Comparison of ENCODE assay signal across 20 cellular contexts in genomic region chr15:25971053-25971452, GRCh38.
"Had no signal": no experiment of that assay in that cellular context is flagged by ENCODE, and none has a peak within 500 bp of the region (broad histone marks: within the 10 kb centered on the region; RNA-seq: fewer than 3 reads in every experiment).

No MANE protein-coding gene starts in this region.

- H3K9me3 ChIP-seq: esophagus squamous epithelium, psoas muscle, vagina had no signal

- H3K36me3 Mint-ChIP-seq: activated naive CD8-positive, alpha-beta T cell treated with anti-CD3 and anti-CD28 coated beads, Interleukin-2, amount 10 ng/mL, durations not matched to agents 7 days and 5 days; naive thymus-derived CD8-positive, alpha-beta T cell had no signal

- H3K4me3 Mint-ChIP-seq: activated CD4-positive, alpha-beta T cell treated with anti-CD3 and anti-CD28 coated beads for 36 hours; activated CD8-positive, alpha-beta T cell treated with anti-CD3 and anti-CD28 coated beads for 36 hours; activated naive CD8-positive, alpha-beta T cell treated with anti-CD3 and anti-CD28 coated beads, Interleukin-2, amount 10 ng/mL, durations not matched to agents 7 days and 5 days; activated T-cell treated with anti-CD3 and anti-CD28 coated beads, Interleukin-2, amount 50 U/mL, for 72 hours; naive thymus-derived CD8-positive, alpha-beta T cell had no signal

- ATAC-seq: activated CD4-positive, alpha-beta T cell treated with anti-CD3 and anti-CD28 coated beads for 36 hours; activated CD8-positive, alpha-beta T cell treated with anti-CD3 and anti-CD28 coated beads for 36 hours; activated T-cell treated with anti-CD3 and anti-CD28 coated beads, Interleukin-2, amount 50 U/mL, for 72 hours; foreskin keratinocyte; left colon; naive thymus-derived CD8-positive, alpha-beta T cell; sciatic nerve had no signal

- H3K36me3 ChIP-seq: cardiac muscle cell, esophagus squamous epithelium, vagina, WERI-Rb-1 had no signal

- DNase-seq: activated CD4-positive, alpha-beta T cell treated with anti-CD3 and anti-CD28 coated beads for 36 hours; activated CD8-positive, alpha-beta memory T cell treated with anti-CD3 and anti-CD28 coated beads, Interleukin-2, amount 50 U/mL, for 4 hours; activated CD8-positive, alpha-beta T cell treated with anti-CD3 and anti-CD28 coated beads for 36 hours; activated gamma-delta T cell treated with Interleukin-2 at 50 U/mL for 16 hours; activated naive CD8-positive, alpha-beta T cell treated with anti-CD3 and anti-CD28 coated beads, Interleukin-2, amount 10 ng/mL, durations not matched to agents 7 days and 5 days; activated T-cell treated with anti-CD3 and anti-CD28 coated beads, Interleukin-2, amount 50 U/mL, for 72 hours; anterior cingulate cortex; esophagus squamous epithelium; foreskin keratinocyte; head of caudate nucleus; left colon; naive thymus-derived CD8-positive, alpha-beta T cell; psoas muscle; stimulated activated CD4-positive, alpha-beta T cell treated with anti-CD3 and anti-CD28 coated beads, Interleukin-2, amount 100 ng/mL, for 48 hours; stimulated activated naive CD4-positive, alpha-beta T cell treated with Interleukin-2 at 50 U/mL for 16 hours; WERI-Rb-1 had no signal

- H3K27me3 ChIP-seq: cardiac muscle cell, esophagus squamous epithelium, foreskin keratinocyte, vagina had no signal

- H3K27ac Mint-ChIP-seq: activated CD4-positive, alpha-beta T cell treated with anti-CD3 and anti-CD28 coated beads for 36 hours; activated CD8-positive, alpha-beta T cell treated with anti-CD3 and anti-CD28 coated beads for 36 hours; activated naive CD8-positive, alpha-beta T cell treated with anti-CD3 and anti-CD28 coated beads, Interleukin-2, amount 10 ng/mL, durations not matched to agents 7 days and 5 days; activated T-cell treated with anti-CD3 and anti-CD28 coated beads, Interleukin-2, amount 50 U/mL, for 72 hours; naive thymus-derived CD8-positive, alpha-beta T cell had no signal

- H3K27ac ChIP-seq: cardiac muscle cell, foreskin keratinocyte, psoas muscle, vagina, WERI-Rb-1 had no signal

- H3K4me1 Mint-ChIP-seq: activated CD4-positive, alpha-beta T cell treated with anti-CD3 and anti-CD28 coated beads for 36 hours; activated naive CD8-positive, alpha-beta T cell treated with anti-CD3 and anti-CD28 coated beads, Interleukin-2, amount 10 ng/mL, durations not matched to agents 7 days and 5 days; naive thymus-derived CD8-positive, alpha-beta T cell had no signal

- H3K9me3 Mint-ChIP-seq: activated CD8-positive, alpha-beta T cell treated with anti-CD3 and anti-CD28 coated beads for 36 hours; activated naive CD8-positive, alpha-beta T cell treated with anti-CD3 and anti-CD28 coated beads, Interleukin-2, amount 10 ng/mL, durations not matched to agents 7 days and 5 days; naive thymus-derived CD8-positive, alpha-beta T cell had no signal

- H3K4me1 ChIP-seq: esophagus squamous epithelium, foreskin keratinocyte, psoas muscle, vagina had no signal

- H3K4me3 ChIP-seq: cardiac muscle cell, esophagus squamous epithelium, lung, psoas muscle, vagina had no signal
